ENCODE assay signal across 1 cellular context in genomic region chr4:141647982-141648381, GRCh38.
A peak's percentile ranks its signal among the peaks of the same experiment; 100 is the strongest.
TF ChIP-seq lines count a peak whose summit lies in the region.

No MANE protein-coding gene starts in this region.

TF ChIP-seq in GM12878, 131 proteins besides CTCF, POLR2A, EP300 and RAD21 (continued from another document):
- TF ChIP-seq SPI1 (IDR thresholded peaks at IDR 0.05; ENCODE audit: borderline replicate concordance, insufficient read depth, low read depth, low read length) (peak; percentile 22; the same call in 1 of the 2 replicates), ESRRA (IDR thresholded peaks at IDR 0.05; ENCODE audit: low read length) (no peak), CHD4 (IDR thresholded peaks at IDR 0.05) (no peak), CBX5 (IDR thresholded peaks at IDR 0.05; ENCODE audit: low read depth) (no peak)
